ENCODE assay signal across 20 cellular contexts in genomic region chr12:77510985-77511384, GRCh38.
A peak's percentile ranks its signal among the peaks of the same experiment; 100 is the strongest.
DNase-seq lines count a peak whose midpoint lies in the region; ATAC-seq, FAIRE-seq and TF ChIP-seq lines count a peak whose summit lies in the region.
"Had no signal": no experiment of that assay in that cellular context is flagged by ENCODE, and none has a peak within 500 bp of the region (broad histone marks: within the 10 kb centered on the region; RNA-seq: fewer than 3 reads in every experiment).

No MANE protein-coding gene starts in this region.

- H2BK5ac ChIP-seq in mesenchymal stem cell (ENCODE audit: low read depth, low read length, poor library complexity, severe bottlenecking) = no peak overlapping the region

- H3K27ac Mint-ChIP-seq in CD8-positive, alpha-beta memory T cell = no peak overlapping the region
- no peak overlapping the region for H3K27ac Mint-ChIP-seq in effector memory CD8-positive, alpha-beta T cell

- H3K4me2 ChIP-seq in mesenchymal stem cell (ENCODE audit: low read length, poor library complexity, severe bottlenecking) = no peak overlapping the region

- H3K14ac ChIP-seq in mesenchymal stem cell (ENCODE audit: low read length in 2 of 2) = no peak overlapping the region

- POLR2A ChIA-PET in CD8-positive, alpha-beta memory T cell (lab: Charles Lee) = no interaction called here

- no peaks in the 10 kb centered on the region for H3K36me3 ChIP-seq in lung (ENCODE audit: control insufficient read depth in 2 of 2, insufficient read depth in 2 of 2, low read length in 2 of 2)
- no peaks in the 10 kb centered on the region for H3K36me3 ChIP-seq in mesenchymal stem cell (ENCODE audit: control insufficient read depth in 1 of 2, insufficient read depth in 2 of 2, low read depth in 1 of 2, low read length in 2 of 2)
- H3K36me3 ChIP-seq in CD8-positive, alpha-beta memory T cell (ENCODE audit: insufficient read depth, low read length) = no peaks in the 10 kb centered on the region
- H3K36me3 ChIP-seq: BE2C, SJSA1 had no signal

- peaks cover 0 to 16% (median 0%) of the 10 kb centered on the region in 5 donors for H3K9me3 Mint-ChIP-seq in CD8-positive, alpha-beta memory T cell
- peaks cover 3 to 11% of the 10 kb centered on the region in 2 donors for H3K9me3 Mint-ChIP-seq in effector memory CD8-positive, alpha-beta T cell

- H3K4me3 Mint-ChIP-seq in CD8-positive, alpha-beta memory T cell = no peak overlapping the region
- H3K4me3 Mint-ChIP-seq in effector memory CD8-positive, alpha-beta T cell = no peak overlapping the region

- H3K27ac ChIP-seq in lung (ENCODE audit: low read depth in 1 of 2, low read length in 1 of 2) (no peak overlapping the region), mesenchymal stem cell (ENCODE audit: low read length, poor library complexity, severe bottlenecking) (no peak overlapping the region)
- H3K27ac ChIP-seq in CD8-positive, alpha-beta memory T cell (ENCODE audit: low read depth, low read length) = no peak overlapping the region
- H3K27ac ChIP-seq: SJSA1 had no signal

- peak; percentile 12 for FAIRE-seq in GM18507 (lab: Jason Lieb, UNC)
- FAIRE-seq: HepG2, K562 had no signal

- no peak overlapping the region for H4K8ac ChIP-seq in mesenchymal stem cell (ENCODE audit: low read length)

- no peak overlapping the region for H2BK15ac ChIP-seq in mesenchymal stem cell (ENCODE audit: low read depth, poor library complexity, severe bottlenecking)

- CTCF ChIA-PET in CD8-positive, alpha-beta memory T cell (lab: Charles Lee) = no interaction called here

- H4K91ac ChIP-seq in mesenchymal stem cell (ENCODE audit: low read length) = no peak overlapping the region

- no peaks in the 10 kb centered on the region for H3K36me3 Mint-ChIP-seq in CD8-positive, alpha-beta memory T cell
- H3K36me3 Mint-ChIP-seq in effector memory CD8-positive, alpha-beta T cell (ENCODE audit: insufficient read depth) = no peaks in the 10 kb centered on the region

- H3K4me1 Mint-ChIP-seq in CD8-positive, alpha-beta memory T cell = no peaks in the 10 kb centered on the region
- no peaks in the 10 kb centered on the region for H3K4me1 Mint-ChIP-seq in effector memory CD8-positive, alpha-beta T cell (ENCODE audit: low read depth in 2 of 2)

- H3K27me3 ChIP-seq in lung (ENCODE audit: control insufficient read depth, insufficient read depth) = no peaks in the 10 kb centered on the region
- H3K27me3 ChIP-seq in mesenchymal stem cell (ENCODE audit: control insufficient read depth in 1 of 2, insufficient read depth in 1 of 2, low read length in 2 of 2) = no peaks in the 10 kb centered on the region
- H3K27me3 ChIP-seq in CD8-positive, alpha-beta memory T cell (ENCODE audit: insufficient read depth, low read length, poor library complexity, severe bottlenecking) = no peaks in the 10 kb centered on the region
- H3K27me3 ChIP-seq: BE2C had no signal

- H2AK5ac ChIP-seq in mesenchymal stem cell (ENCODE audit: low read length, severe bottlenecking) = no peak overlapping the region

- no peaks in the 10 kb centered on the region for H3K79me1 ChIP-seq in mesenchymal stem cell (replicated peaks; ENCODE audit: low read length, poor library complexity, severe bottlenecking)

- no peak overlapping the region for H2BK120ac ChIP-seq in mesenchymal stem cell (ENCODE audit: low read depth, low read length)

- no peak overlapping the region for H3K9ac ChIP-seq in mesenchymal stem cell (ENCODE audit: low read length)

- no peaks in the 10 kb centered on the region for H3K4me1 ChIP-seq in lung (ENCODE audit: control insufficient read depth in 2 of 2, insufficient read depth in 2 of 2, low read length in 2 of 2)
- H3K4me1 ChIP-seq in mesenchymal stem cell (ENCODE audit: control insufficient read depth, insufficient read depth, low read depth, low read length) = no peaks in the 10 kb centered on the region
- no peaks in the 10 kb centered on the region for H3K4me1 ChIP-seq in CD8-positive, alpha-beta memory T cell (ENCODE audit: insufficient read depth, low read length)
- H3K4me1 ChIP-seq: BE2C, SJSA1 had no signal

- no peak overlapping the region for H3K23ac ChIP-seq in mesenchymal stem cell (ENCODE audit: low read length in 2 of 2)

- 49 to 68% methylated on average over 1 of the region's 1 CpG for WGBS in lung, 2 donors
- 81% methylated on average over 1 of the region's 1 CpG for WGBS in mesenchymal stem cell

- H3K4ac ChIP-seq in mesenchymal stem cell (ENCODE audit: low read depth in 1 of 2, low read length in 2 of 2) = no peak overlapping the region

- no peak overlapping the region for H2BK12ac ChIP-seq in mesenchymal stem cell (ENCODE audit: low read length in 2 of 2)

- H2AFZ ChIP-seq in mesenchymal stem cell (ENCODE audit: low read depth, low read length) = no peak overlapping the region

- no peaks in the 10 kb centered on the region for H3K9me3 ChIP-seq in lung (ENCODE audit: control insufficient read depth in 2 of 2, insufficient read depth in 1 of 2, low read length in 1 of 2)
- H3K9me3 ChIP-seq in mesenchymal stem cell (ENCODE audit: control insufficient read depth, low read length) = no peaks in the 10 kb centered on the region
- no peaks in the 10 kb centered on the region for H3K9me3 ChIP-seq in CD8-positive, alpha-beta memory T cell (ENCODE audit: low read length)
- H3K9me3 ChIP-seq: BE2C, SJSA1 had no signal

- DNase-seq in DMS53 treated with DMSO at 0.1 percent for 48 hours (lab: John Stamatoyannopoulos, UW; ENCODE audit: unreplicated experiment) (peak; percentile 73), GM18507 (ENCODE audit: extremely low spot score, insufficient read length, low read depth) (no peak), NCI-H748 (lab: John Stamatoyannopoulos, UW; ENCODE audit: unreplicated experiment) (peak; percentile 43), lung (ENCODE audit: low spot score) (no peak), mesenchymal stem cell (no peak)
- no peak for DNase-seq in CD8-positive, alpha-beta memory T cell
- no peak for DNase-seq in effector memory CD8-positive, alpha-beta T cell
- DNase-seq: BE2C, EL, GF-D8, H7, NCI-H1092, NCI-H146, NCI-H2029, NCI-H2171, T-helper 9 cell had no signal

- H3K4me3 ChIP-seq in lung (no peak overlapping the region), mesenchymal stem cell (ENCODE audit: insufficient read depth in 1 of 2, low read depth in 1 of 2, low read length in 2 of 2) (no peak overlapping the region)
- H3K4me3 ChIP-seq in CD8-positive, alpha-beta memory T cell (ENCODE audit: low read length) = no peak overlapping the region
- H3K4me3 ChIP-seq: K562, SJSA1 had no signal

- no peak overlapping the region for H3K18ac ChIP-seq in mesenchymal stem cell (ENCODE audit: low read depth in 1 of 2, low read length in 2 of 2)

- peak; percentile 58 for ATAC-seq in lung (ENCODE audit: insufficient read depth, low FRiP score)
- ATAC-seq in effector memory CD8-positive, alpha-beta T cell (replicated peaks) = no peak
- ATAC-seq: HepG2, K562, Right ventricle myocardium inferior had no signal

- no peak for TF ChIP-seq CTCF in lung (IDR thresholded peaks at IDR 0.05; ENCODE audit: control extremely low read depth, extremely low read depth)

- no peaks in the 10 kb centered on the region for H3K27me3 Mint-ChIP-seq in CD8-positive, alpha-beta memory T cell
- H3K27me3 Mint-ChIP-seq in effector memory CD8-positive, alpha-beta T cell = no peaks in the 10 kb centered on the region

Comparison
In these comparisons a context has a peak if more than half of its experiments do, and no peak if none do; other contexts are left out.
1. DNase-seq: peak in DMS53 treated with DMSO at 0.1 percent for 48 hours (single experiment) and NCI-H748 (single experiment); none in GM18507 (single experiment), lung (single experiment), mesenchymal stem cell (single experiment), CD8-positive, alpha-beta memory T cell (0 of 5) and effector memory CD8-positive, alpha-beta T cell (0 of 3).